1 cellular context compared by ENCODE assay signal in genomic region chr17:5022171-5022711, GRCh38.
TF ChIP-seq lines count a peak whose summit lies in the region.

No MANE protein-coding gene starts in this region.

TF ChIP-seq in GM23338, 12 proteins besides CTCF, POLR2A, EP300 and RAD21 (continued from another document):
- no peak for TF ChIP-seq ZNF462 (CRISPR knock-in tag; IDR thresholded peaks at IDR 0.05)
